Comparison of ENCODE assay signal across 8 cellular contexts in the genomic region with DNA sequence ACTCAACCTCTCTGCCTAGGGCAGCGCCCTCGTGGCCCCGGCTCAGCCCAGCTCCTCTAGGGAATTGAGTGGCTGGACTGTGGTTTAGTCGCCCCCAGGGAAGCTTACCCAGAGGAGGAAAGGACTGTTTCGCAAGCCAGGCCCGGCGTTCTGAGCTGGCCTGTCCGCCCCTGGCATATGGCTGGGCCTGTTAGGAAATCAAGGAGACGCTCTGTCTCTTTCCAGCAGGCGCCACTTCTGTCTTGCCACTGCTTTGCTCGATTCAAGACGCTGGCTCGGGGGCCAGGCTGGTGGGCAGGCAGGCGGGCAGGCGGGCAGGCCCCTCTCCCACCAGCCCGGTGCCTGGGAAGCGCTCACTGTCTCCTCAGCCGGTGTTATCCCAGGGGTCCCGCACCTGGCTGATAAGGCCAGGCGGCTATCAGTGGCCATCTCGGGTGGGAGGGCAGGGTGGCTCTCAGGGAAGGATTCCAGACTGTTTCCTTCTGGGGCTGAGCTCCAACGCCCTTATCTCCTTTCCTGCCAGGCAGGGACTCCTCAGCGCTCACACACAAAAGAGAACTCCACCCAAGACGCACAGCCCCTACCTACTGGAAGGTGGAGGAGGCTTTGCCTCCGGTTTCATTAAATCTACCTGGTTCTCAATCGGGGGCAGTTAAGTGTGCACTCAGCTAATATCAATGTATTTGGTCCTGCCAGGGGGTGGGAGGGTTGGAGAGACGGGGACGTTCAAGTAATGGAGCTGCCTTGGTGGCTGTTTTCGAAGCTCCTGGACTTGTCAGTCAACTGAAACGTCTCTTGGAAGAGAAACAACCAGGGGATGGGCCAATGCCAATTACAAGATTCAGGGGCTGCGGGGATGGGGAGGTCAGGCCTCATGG.
DNase-seq lines count a peak whose midpoint lies in the region; ATAC-seq and TF ChIP-seq lines count a peak whose summit lies in the region.

No MANE protein-coding gene starts in this region.

- no peaks in the 10 kb centered on the region for H3K9me2 ChIP-seq in OCI-LY7 (ENCODE audit: insufficient read depth, low read length)

- H3K4me1 ChIP-seq in HUES6 (ENCODE audit: control insufficient read depth, insufficient read depth, low read length) (peaks cover 35% of the 10 kb centered on the region), heart right ventricle (peaks cover 12 to 75% (median 60%) of the 10 kb centered on the region in 9 donors), OCI-LY7 (ENCODE audit: insufficient read depth, low read length, poor library complexity, severe bottlenecking) (peaks cover 32% of the 10 kb centered on the region)

- H4K20me1 ChIP-seq in OCI-LY7 (ENCODE audit: insufficient read depth, low read length) = no peaks in the 10 kb centered on the region

- H2AFZ ChIP-seq in OCI-LY7 (ENCODE audit: low read length) = no peak overlapping the region

- H3K4me2 ChIP-seq in OCI-LY7 (ENCODE audit: low read length) = no peak overlapping the region

- H3K27ac ChIP-seq in HUES6 (ENCODE audit: low read depth, low read length) (peak overlapping the region; percentile 20; the same call in 1 of the 2 replicates), heart right ventricle (peak overlapping the region; percentile 72 to 94 (median 84)), skin epidermis (peak overlapping the region in 20 of 21 experiments; percentile 14 to 90 (median 68)), OCI-LY7 (ENCODE audit: low read depth, low read length, poor library complexity, severe bottlenecking) (no peak overlapping the region)

- CTCF ChIA-PET in activated CD8-positive, alpha-beta T cell treated with anti-CD3 and anti-CD28 coated beads for 36 hours (lab: Charles Lee) = no interaction called here
- CTCF ChIA-PET in OCI-LY7 (lab: Charles Lee; ENCODE audit: unreplicated experiment) = no interaction called here

- no peaks in the 10 kb centered on the region for H3K36me3 Mint-ChIP-seq in activated CD8-positive, alpha-beta T cell treated with anti-CD3 and anti-CD28 coated beads for 36 hours (ENCODE audit: low read depth)

- no peak overlapping the region for H3K4me3 Mint-ChIP-seq in activated CD8-positive, alpha-beta T cell treated with anti-CD3 and anti-CD28 coated beads for 36 hours

- H3K9ac ChIP-seq in HUES6 (ENCODE audit: low read length) = no peak overlapping the region

- no peaks in the 10 kb centered on the region for H3K27me3 ChIP-seq in HUES6 (ENCODE audit: control insufficient read depth, insufficient read depth, low read length)
- H3K27me3 ChIP-seq in heart right ventricle = no peaks in the 10 kb centered on the region

- intact Hi-C loops in activated CD8-positive, alpha-beta T cell treated with anti-CD3 and anti-CD28 coated beads for 36 hours (cut with micrococcal nuclease) = no loop called here
- intact Hi-C loops in heart right ventricle (cut with DNase I) (loop anchor here in 5 of 10 donors (2.0 to 10.0 kb wide), 8 partner anchors 46 to 161 kb away; no protein-coding TSS in a partner anchor), OCI-LY7 (cut with micrococcal nuclease; ENCODE audit: unreplicated experiment) (no loop called here)

- no peaks in the 10 kb centered on the region for H3K79me2 ChIP-seq in OCI-LY7 (ENCODE audit: insufficient read depth, low read depth, low read length)

- no peak for TF ChIP-seq CTCF in activated CD8-positive, alpha-beta T cell treated with anti-CD3 and anti-CD28 coated beads for 36 hours (IDR thresholded peaks at IDR 0.05)
- TF ChIP-seq CTCF in heart right ventricle (IDR thresholded peaks at IDR 0.05) = no peak
- TF ChIP-seq CTCF in OCI-LY7 (conservative IDR thresholded peaks at IDR 0.05; ENCODE audit: low read length) = no peak

- H3K4me3 ChIP-seq in HUES6 (ENCODE audit: low read depth, low read length) (no peak overlapping the region), heart right ventricle (peak overlapping the region in 2 of 10 donors; percentile 3 to 10), skin epidermis (no peak overlapping the region), OCI-LY7 (ENCODE audit: low read depth, low read length, poor library complexity, severe bottlenecking) (no peak overlapping the region)

- H3K9me3 Mint-ChIP-seq in activated CD8-positive, alpha-beta T cell treated with anti-CD3 and anti-CD28 coated beads for 36 hours = no peaks in the 10 kb centered on the region

- H3K27ac Mint-ChIP-seq in activated CD8-positive, alpha-beta T cell treated with anti-CD3 and anti-CD28 coated beads for 36 hours = peak overlapping the region; percentile 77

- ATAC-seq in activated CD8-positive, alpha-beta T cell treated with anti-CD3 and anti-CD28 coated beads for 36 hours = no peak
- ATAC-seq in heart right ventricle = peak; percentile 24 to 67 (median 60)
- no peak for ATAC-seq in GM18870 (IDR thresholded peaks at IDR 0.05; ENCODE audit: unreplicated experiment)

- POLR2A ChIA-PET in activated CD8-positive, alpha-beta T cell treated with anti-CD3 and anti-CD28 coated beads for 36 hours (lab: Charles Lee) = interaction anchor here (1.5 kb wide), 1 partner anchor 10 kb away, joined by 3 read pairs; no protein-coding TSS in a partner anchor
- POLR2A ChIA-PET in OCI-LY7 (lab: Charles Lee) = no interaction called here

- no peak for DNase-seq in activated CD8-positive, alpha-beta T cell treated with anti-CD3 and anti-CD28 coated beads for 36 hours
- DNase-seq in heart right ventricle (peak; percentile 41 to 58), NCI-H524 (lab: John Stamatoyannopoulos, UW) (no peak), NCI-H1417 (lab: John Stamatoyannopoulos, UW) (no peak), OCI-LY7 (ENCODE audit: low spot score) (no peak)

- H3K4me1 Mint-ChIP-seq in activated CD8-positive, alpha-beta T cell treated with anti-CD3 and anti-CD28 coated beads for 36 hours (ENCODE audit: low read depth) = peaks cover 70% of the 10 kb centered on the region

- no peaks in the 10 kb centered on the region for H3K9me3 ChIP-seq in HUES6 (ENCODE audit: control insufficient read depth, insufficient read depth, low read depth, low read length)
- no peaks in the 10 kb centered on the region for H3K9me3 ChIP-seq in heart right ventricle
- H3K9me3 ChIP-seq in OCI-LY7 (ENCODE audit: low read length) = no peaks in the 10 kb centered on the region

- 61 to 69% methylated on average over 30 to 31 of the region's 31 CpGs for WGBS in heart right ventricle, 2 donors

- no peaks in the 10 kb centered on the region for H3K27me3 Mint-ChIP-seq in activated CD8-positive, alpha-beta T cell treated with anti-CD3 and anti-CD28 coated beads for 36 hours

- H3K36me3 ChIP-seq in HUES6 (ENCODE audit: control insufficient read depth, insufficient read depth, low read length) = no peaks in the 10 kb centered on the region
- H3K36me3 ChIP-seq in heart right ventricle = no peaks in the 10 kb centered on the region
- H3K36me3 ChIP-seq in OCI-LY7 (ENCODE audit: insufficient read depth, low read length) = no peaks in the 10 kb centered on the region

- BruUV-seq in OCI-LY7 (replicated peaks; lab: Mats Ljungman, UMichigan) = no TSS peak

Comparison
In these comparisons a context has a peak if more than half of its experiments do, and no peak if none do; other contexts are left out.
1. ATAC-seq: peak in heart right ventricle (8 of 8); none in activated CD8-positive, alpha-beta T cell treated with anti-CD3 and anti-CD28 coated beads for 36 hours (single experiment) and GM18870 (single experiment).
2. DNase-seq: peak in heart right ventricle (2 of 2); none in activated CD8-positive, alpha-beta T cell treated with anti-CD3 and anti-CD28 coated beads for 36 hours (single experiment), NCI-H524 (0 of 2), NCI-H1417 (0 of 3) and OCI-LY7 (single experiment).